14 cellular contexts compared by ENCODE assay signal in genomic region chr3:194197981-194198695, GRCh38.
DNase-seq lines count a peak whose midpoint lies in the region; ATAC-seq lines count a peak whose summit lies in the region.
"Had no signal": no experiment of that assay in that cellular context is flagged by ENCODE, and none has a peak within 500 bp of the region (broad histone marks: within the 10 kb centered on the region; RNA-seq: fewer than 3 reads in every experiment).

No MANE protein-coding gene starts in this region.

- H3K4me1 ChIP-seq in neuronal stem cell (ENCODE audit: control insufficient read depth in 2 of 2, insufficient read depth in 1 of 2, low read depth in 1 of 2, low read length in 2 of 2): peaks cover 3 to 7% of the 10 kb centered on the region in 2 donors

- no peak overlapping the region for H3K4me2 ChIP-seq in neuronal stem cell (ENCODE audit: insufficient read depth, low read length, poor library complexity, severe bottlenecking)

- H3K36me3 ChIP-seq in neuronal stem cell (replicated peaks in 1 of 2; ENCODE audit: control insufficient read depth in 2 of 2, insufficient read depth in 2 of 2, low read length in 2 of 2): no peaks in the 10 kb centered on the region

- H3K27me3 Mint-ChIP-seq in activated naive CD8-positive, alpha-beta T cell treated with anti-CD3 and anti-CD28 coated beads, Interleukin-2, amount 50 U/mL, for 24 hours: peaks cover 24% of the 10 kb centered on the region

- WGBS in neuronal stem cell (ENCODE audit: extremely low coverage in 2 of 2, insufficient read length in 2 of 2, insufficient replicate concordance in 1 of 2), 2 donors: no CpG with 5 or more reads among the region's 9 CpGs

- H2AFZ ChIP-seq in neuronal stem cell (ENCODE audit: low read length): no peak overlapping the region

- DNase-seq in DMS153 (lab: John Stamatoyannopoulos, UW) (peak; percentile 48), DMS153 treated with DMSO at 0.1 percent for 48 hours (lab: John Stamatoyannopoulos, UW; ENCODE audit: unreplicated experiment) (no peak), DMS79 (lab: John Stamatoyannopoulos, UW) (peak; percentile 78), NCI-H774 (lab: John Stamatoyannopoulos, UW) (peak; percentile 81), neuronal stem cell (ENCODE audit: low spot score) (no peak), pons (ENCODE audit: low spot score) (no peak)
- DNase-seq in activated naive CD8-positive, alpha-beta T cell treated with anti-CD3 and anti-CD28 coated beads, Interleukin-2, amount 50 U/mL, for 24 hours: no peak
- DNase-seq: Caco-2; CD8-positive, alpha-beta T cell; EL; GOT3; H9 had no signal

- H3K27ac Mint-ChIP-seq in activated naive CD8-positive, alpha-beta T cell treated with anti-CD3 and anti-CD28 coated beads, Interleukin-2, amount 50 U/mL, for 24 hours: no peak overlapping the region
- H3K27ac Mint-ChIP-seq: CD14-positive monocyte; CD8-positive, alpha-beta T cell; H9 had no signal

- no peaks in the 10 kb centered on the region for H3K36me3 Mint-ChIP-seq in activated naive CD8-positive, alpha-beta T cell treated with anti-CD3 and anti-CD28 coated beads, Interleukin-2, amount 50 U/mL, for 24 hours (ENCODE audit: low read depth)
- H3K36me3 Mint-ChIP-seq: CD8-positive, alpha-beta T cell had no signal

- H2BK5ac ChIP-seq in neuronal stem cell (ENCODE audit: low read length): no peak overlapping the region

- no peak overlapping the region for H2BK15ac ChIP-seq in neuronal stem cell (ENCODE audit: low read length)

- H2BK12ac ChIP-seq in neuronal stem cell (ENCODE audit: low read length): no peak overlapping the region

- peak overlapping the region; percentile 5 for H4K91ac ChIP-seq in neuronal stem cell (ENCODE audit: low read depth, low read length, poor library complexity)

- H3K4me1 Mint-ChIP-seq in activated naive CD8-positive, alpha-beta T cell treated with anti-CD3 and anti-CD28 coated beads, Interleukin-2, amount 50 U/mL, for 24 hours: peaks cover 11% of the 10 kb centered on the region

- H3K9me3 ChIP-seq in neuronal stem cell (replicated peaks in 1 of 2; ENCODE audit: control insufficient read depth in 2 of 2, insufficient read depth in 1 of 2, low read depth in 1 of 2, low read length in 2 of 2): no peaks in the 10 kb centered on the region
- H3K9me3 ChIP-seq: Caco-2 had no signal

- no peak overlapping the region for H2BK120ac ChIP-seq in neuronal stem cell (ENCODE audit: low read depth, low read length)

- H4K8ac ChIP-seq in neuronal stem cell (ENCODE audit: low read depth, low read length): no peak overlapping the region

- H3K9me3 Mint-ChIP-seq in activated naive CD8-positive, alpha-beta T cell treated with anti-CD3 and anti-CD28 coated beads, Interleukin-2, amount 50 U/mL, for 24 hours: no peaks in the 10 kb centered on the region
- H3K9me3 Mint-ChIP-seq: CD8-positive, alpha-beta T cell; H9 had no signal

- peaks cover 0 to 22% (median 2%) of the 10 kb centered on the region in 3 experiments for H3K27me3 ChIP-seq in neuronal stem cell (ENCODE audit: control insufficient read depth in 3 of 3, insufficient read depth in 3 of 3, low read depth in 1 of 3, low read length in 3 of 3)

- H3K14ac ChIP-seq in neuronal stem cell (ENCODE audit: low read length): no peak overlapping the region

- H3K27ac ChIP-seq in neuronal stem cell (replicated peaks; ENCODE audit: low read length): no peak overlapping the region
- H3K27ac ChIP-seq: 22Rv1 had no signal

- H2AK5ac ChIP-seq in neuronal stem cell (ENCODE audit: low read depth, low read length): peak overlapping the region; percentile 6

- H3K23ac ChIP-seq in neuronal stem cell (ENCODE audit: low read depth, low read length, poor library complexity): no peak overlapping the region

- no peak for ATAC-seq in activated naive CD8-positive, alpha-beta T cell treated with anti-CD3 and anti-CD28 coated beads, Interleukin-2, amount 50 U/mL, for 24 hours
- ATAC-seq: CD8-positive, alpha-beta T cell had no signal

- no peak overlapping the region for H3K4me3 Mint-ChIP-seq in activated naive CD8-positive, alpha-beta T cell treated with anti-CD3 and anti-CD28 coated beads, Interleukin-2, amount 50 U/mL, for 24 hours
- H3K4me3 Mint-ChIP-seq: CD14-positive monocyte; CD8-positive, alpha-beta T cell; H9 had no signal

- no peak overlapping the region for H3K4me3 ChIP-seq in neuronal stem cell (ENCODE audit: low read length in 2 of 2)

- no peak overlapping the region for H3K4ac ChIP-seq in neuronal stem cell (ENCODE audit: low read length)

- H3K79me1 ChIP-seq in neuronal stem cell (ENCODE audit: low read depth, low read length): no peaks in the 10 kb centered on the region

- H3K18ac ChIP-seq in neuronal stem cell (ENCODE audit: low read length): no peak overlapping the region

- H3K9ac ChIP-seq in neuronal stem cell (ENCODE audit: low read depth, low read length, poor library complexity): no peak overlapping the region

Comparison
In these comparisons a context has a peak if more than half of its experiments do, and no peak if none do; other contexts are left out.
1. DNase-seq: peak in DMS153 (single experiment), DMS79 (single experiment) and NCI-H774 (single experiment); none in DMS153 treated with DMSO at 0.1 percent for 48 hours (single experiment), neuronal stem cell (single experiment), activated naive CD8-positive, alpha-beta T cell treated with anti-CD3 and anti-CD28 coated beads, Interleukin-2, amount 50 U/mL, for 24 hours (single experiment) and pons (single experiment).